22 cellular contexts compared by ENCODE assay signal in the genomic region with DNA sequence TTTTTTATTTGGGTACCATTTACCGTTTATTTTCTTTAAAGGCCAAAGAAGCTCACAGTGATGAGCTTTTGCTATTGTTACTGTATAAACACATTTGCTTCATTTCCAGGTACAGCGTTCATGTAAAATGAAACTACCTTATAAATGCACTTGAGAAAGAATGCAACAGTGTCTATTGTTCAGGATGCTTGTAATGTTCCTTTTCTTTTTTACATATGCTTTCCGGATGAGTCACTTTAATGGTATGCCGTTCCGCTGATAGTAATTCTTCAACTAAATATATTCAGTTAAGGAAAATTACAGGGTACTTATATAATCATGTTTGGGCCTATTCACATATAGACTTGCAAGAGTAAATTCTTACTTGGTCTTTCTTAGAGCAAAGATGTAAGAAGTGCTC.
DNase-seq lines count a peak whose midpoint lies in the region; TF ChIP-seq lines count a peak whose summit lies in the region.
"Had no signal": no experiment of that assay in that cellular context is flagged by ENCODE, and none has a peak within 500 bp of the region (broad histone marks: within the 10 kb centered on the region; RNA-seq: fewer than 3 reads in every experiment).

No MANE protein-coding gene starts in this region.

- no peak for TF ChIP-seq CTCF in epithelial cell of esophagus (IDR thresholded peaks at IDR 0.05; ENCODE audit: insufficient read depth, low read depth, low read length, missing control alignments)
- no peak for TF ChIP-seq CTCF in esophagus squamous epithelium (IDR thresholded peaks at IDR 0.05)

- H3K27me3 ChIP-seq in HAP-1 (ENCODE audit: low read depth) (no peaks in the 10 kb centered on the region), esophagus squamous epithelium (no peaks in the 10 kb centered on the region)
- H3K27me3 ChIP-seq: cardiac muscle cell, thyroid gland had no signal

- H3K9me3 ChIP-seq in HAP-1, result no peaks in the 10 kb centered on the region
- H3K9me3 ChIP-seq in esophagus squamous epithelium, result no peaks in the 10 kb centered on the region
- H3K9me3 ChIP-seq: BLaER1, thyroid gland had no signal

- no peak overlapping the region for H3K27ac ChIP-seq in esophagus squamous epithelium
- H3K27ac ChIP-seq: BLaER1, cardiac muscle cell, epithelial cell of prostate, SK-N-MC, thyroid gland had no signal

- in situ Hi-C loops in HAP-1 (cut with MboI; ENCODE audit: low sequenced_read_pairs), result no loop called here

- no peak for TF ChIP-seq POLR2A in esophagus squamous epithelium (IDR thresholded peaks at IDR 0.05)

- intact Hi-C loops in esophagus squamous epithelium (cut with DNase I), result no loop called here

- H3K36me3 ChIP-seq in HAP-1 (replicated peaks) (no peaks in the 10 kb centered on the region), esophagus squamous epithelium (no peaks in the 10 kb centered on the region)
- H3K36me3 ChIP-seq: BLaER1, cardiac muscle cell, thyroid gland had no signal

- WGBS in esophagus squamous epithelium, 2 donors, result 26 to 59% methylated on average over 5 of the region's 5 CpGs

- DNase-seq in HAP-1 (ENCODE audit: low spot score in 2 of 2), result peak; percentile 17 to 83
- peak; percentile 6 for DNase-seq in RKO (ENCODE audit: low spot score)
- peak; percentile 61 for DNase-seq in epithelial cell of esophagus (ENCODE audit: low read depth)
- DNase-seq in putamen (ENCODE audit: low spot score), result peak; percentile 3
- DNase-seq in hypothalamus (lab: John Stamatoyannopoulos, UW), result no peak
- DNase-seq in esophagus squamous epithelium (lab: John Stamatoyannopoulos, UW), result no peak
- DNase-seq in GDM1 (lab: John Stamatoyannopoulos, UW), result no peak
- DNase-seq in dedifferentiated amniotic fluid mesenchymal stem cell (ENCODE audit: extremely low spot score), result no peak
- DNase-seq: activated CD8-positive, alpha-beta memory T cell treated with anti-CD3 and anti-CD28 coated beads for 24 hours; activated effector memory CD4-positive, alpha-beta T cell treated with anti-CD3 and anti-CD28 coated beads, Interleukin-2, amount 50 U/mL, for 16 hours; DND-41; hippocampal formation; left ventricle myocardium superior; MM.1S; natural killer cell; NCI-H2107; thyroid gland had no signal

- H3K4me3 ChIP-seq in HAP-1, result no peak overlapping the region
- no peak overlapping the region for H3K4me3 ChIP-seq in epithelial cell of esophagus (ENCODE audit: low read length)
- H3K4me3 ChIP-seq in esophagus squamous epithelium, result no peak overlapping the region
- H3K4me3 ChIP-seq: BLaER1, cardiac muscle cell, GM12878, SK-N-MC, thyroid gland had no signal

- H3K4me1 ChIP-seq in HAP-1, result peaks cover 16% of the 10 kb centered on the region
- no peaks in the 10 kb centered on the region for H3K4me1 ChIP-seq in esophagus squamous epithelium
- H3K4me1 ChIP-seq: BLaER1, thyroid gland had no signal

Comparison
In these comparisons a context has a peak if more than half of its experiments do, and no peak if none do; other contexts are left out.
1. DNase-seq: peak in HAP-1 (2 of 2), RKO (single experiment), epithelial cell of esophagus (single experiment) and putamen (single experiment); none in hypothalamus (0 of 51), esophagus squamous epithelium (single experiment), GDM1 (single experiment) and dedifferentiated amniotic fluid mesenchymal stem cell (single experiment).